In the genomic region with DNA sequence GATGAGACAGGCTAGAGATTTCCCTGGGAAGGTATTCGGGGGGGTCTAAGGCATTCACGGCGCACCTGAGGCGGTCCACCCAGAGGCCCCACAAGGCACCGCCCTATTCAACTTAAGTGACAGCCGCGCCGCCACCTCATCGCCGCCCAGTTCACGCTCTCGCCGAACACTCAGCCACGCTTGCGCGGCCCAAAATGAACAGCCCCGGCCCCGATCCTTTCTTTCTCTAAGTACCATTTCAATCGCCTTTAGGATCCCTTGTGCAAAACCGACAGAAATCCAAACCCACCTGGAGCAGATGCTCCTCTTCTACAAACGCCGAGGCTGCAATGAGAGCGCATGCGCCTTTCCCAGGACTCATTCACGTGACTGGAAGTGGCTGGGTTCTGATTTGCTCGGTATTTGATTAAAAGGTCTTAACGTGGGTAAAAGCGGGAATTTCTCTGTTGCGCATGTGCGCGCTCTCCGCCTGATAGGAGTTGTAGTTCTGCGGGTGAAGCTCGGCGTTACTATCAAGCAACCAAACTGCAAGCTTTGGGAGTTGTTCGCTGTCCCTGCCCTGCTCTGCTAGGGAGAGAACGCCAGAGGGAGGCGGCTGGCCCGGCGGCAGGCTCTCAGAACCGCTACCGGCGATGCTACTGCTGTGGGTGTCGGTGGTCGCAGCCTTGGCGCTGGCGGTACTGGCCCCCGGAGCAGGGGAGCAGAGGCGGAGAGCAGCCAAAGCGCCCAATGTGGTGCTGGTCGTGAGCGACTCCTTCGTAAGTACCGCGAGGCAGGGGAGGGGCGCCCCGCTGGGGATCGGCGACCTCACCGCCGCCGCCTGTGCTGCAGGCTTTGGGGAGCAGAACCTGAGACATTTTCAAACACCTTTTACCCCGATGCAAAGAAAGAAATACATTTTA, we compare ENCODE assay signal across 1 cellular context.
TF ChIP-seq lines count a peak whose summit lies in the region.

A gene with protein sequence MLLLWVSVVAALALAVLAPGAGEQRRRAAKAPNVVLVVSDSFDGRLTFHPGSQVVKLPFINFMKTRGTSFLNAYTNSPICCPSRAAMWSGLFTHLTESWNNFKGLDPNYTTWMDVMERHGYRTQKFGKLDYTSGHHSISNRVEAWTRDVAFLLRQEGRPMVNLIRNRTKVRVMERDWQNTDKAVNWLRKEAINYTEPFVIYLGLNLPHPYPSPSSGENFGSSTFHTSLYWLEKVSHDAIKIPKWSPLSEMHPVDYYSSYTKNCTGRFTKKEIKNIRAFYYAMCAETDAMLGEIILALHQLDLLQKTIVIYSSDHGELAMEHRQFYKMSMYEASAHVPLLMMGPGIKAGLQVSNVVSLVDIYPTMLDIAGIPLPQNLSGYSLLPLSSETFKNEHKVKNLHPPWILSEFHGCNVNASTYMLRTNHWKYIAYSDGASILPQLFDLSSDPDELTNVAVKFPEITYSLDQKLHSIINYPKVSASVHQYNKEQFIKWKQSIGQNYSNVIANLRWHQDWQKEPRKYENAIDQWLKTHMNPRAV (plus strand): TSS at position 455 of the 902 bp plus-strand sequence. CDS start 178 bp downstream, at position 633.
A gene (minus strand): TSS at position 331 of the 902 bp plus-strand sequence. CDS start 7,827 bp downstream, outside the sequence.

TF ChIP-seq in HEK293, 187 proteins besides CTCF, POLR2A, EP300 and RAD21 (continued from another document and continues in another):
- TF ChIP-seq, protein P1, sequence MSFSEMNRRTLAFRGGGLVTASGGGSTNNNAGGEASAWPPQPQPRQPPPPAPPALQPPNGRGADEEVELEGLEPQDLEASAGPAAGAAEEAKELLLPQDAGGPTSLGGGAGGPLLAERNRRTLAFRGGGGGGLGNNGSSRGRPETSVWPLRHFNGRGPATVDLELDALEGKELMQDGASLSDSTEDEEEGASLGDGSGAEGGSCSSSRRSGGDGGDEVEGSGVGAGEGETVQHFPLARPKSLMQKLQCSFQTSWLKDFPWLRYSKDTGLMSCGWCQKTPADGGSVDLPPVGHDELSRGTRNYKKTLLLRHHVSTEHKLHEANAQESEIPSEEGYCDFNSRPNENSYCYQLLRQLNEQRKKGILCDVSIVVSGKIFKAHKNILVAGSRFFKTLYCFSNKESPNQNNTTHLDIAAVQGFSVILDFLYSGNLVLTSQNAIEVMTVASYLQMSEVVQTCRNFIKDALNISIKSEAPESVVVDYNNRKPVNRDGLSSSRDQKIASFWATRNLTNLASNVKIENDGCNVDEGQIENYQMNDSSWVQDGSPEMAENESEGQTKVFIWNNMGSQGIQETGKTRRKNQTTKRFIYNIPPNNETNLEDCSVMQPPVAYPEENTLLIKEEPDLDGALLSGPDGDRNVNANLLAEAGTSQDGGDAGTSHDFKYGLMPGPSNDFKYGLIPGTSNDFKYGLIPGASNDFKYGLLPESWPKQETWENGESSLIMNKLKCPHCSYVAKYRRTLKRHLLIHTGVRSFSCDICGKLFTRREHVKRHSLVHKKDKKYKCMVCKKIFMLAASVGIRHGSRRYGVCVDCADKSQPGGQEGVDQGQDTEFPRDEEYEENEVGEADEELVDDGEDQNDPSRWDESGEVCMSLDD (tag by site-specific recombination; IDR thresholded peaks at IDR 0.05), result peak; percentile 73; the same call in 1 of the 2 replicates
- TF ChIP-seq ZNF701 (tag by site-specific recombination; IDR thresholded peaks at IDR 0.05) (no peak), ZNF10 (tag by site-specific recombination; IDR thresholded peaks at IDR 0.05) (peak; percentile 42; the same call in 1 of the 2 replicates), ZNF211 (tag by site-specific recombination; IDR thresholded peaks at IDR 0.05; ENCODE audit: low read depth) (no peak), ZNF292 (tag by site-specific recombination; IDR thresholded peaks at IDR 0.05; ENCODE audit: borderline replicate concordance, low read depth) (no peak), KLF8 (tag by site-specific recombination; IDR thresholded peaks at IDR 0.05) (peak; percentile 33; the same call in 1 of the 2 replicates), SP3 (tag by site-specific recombination; IDR thresholded peaks at IDR 0.05) (peak; percentile 69), ZBTB48 (tag by site-specific recombination; IDR thresholded peaks at IDR 0.05) (peak; percentile 94), SETDB1 (IDR thresholded peaks at IDR 0.05; ENCODE audit: insufficient read length, low read length) (peak; percentile 13), ZEB2 (tag by site-specific recombination; IDR thresholded peaks at IDR 0.05) (peak; percentile 58), FEZF1 (tag by site-specific recombination; IDR thresholded peaks at IDR 0.05) (peak; percentile 65), ZNF664 (tag by site-specific recombination; IDR thresholded peaks at IDR 0.05) (no peak), ZNF707 (tag by site-specific recombination; IDR thresholded peaks at IDR 0.05) (no peak), ZNF155 (tag by site-specific recombination; IDR thresholded peaks at IDR 0.05) (no peak), ZNF792 (tag by site-specific recombination; IDR thresholded peaks at IDR 0.05) (no peak), ZNF416 (tag by site-specific recombination; IDR thresholded peaks at IDR 0.05) (no peak), ZSCAN30 (tag by site-specific recombination; IDR thresholded peaks at IDR 0.05) (peak; percentile 76; the same call in 1 of the 2 replicates), ZNF670 (tag by site-specific recombination; IDR thresholded peaks at IDR 0.05; ENCODE audit: low read depth) (no peak), ZSCAN23 (tag by site-specific recombination; IDR thresholded peaks at IDR 0.05) (no peak), ZFHX2 (tag by site-specific recombination; conservative IDR thresholded peaks at IDR 0.05) (peak; percentile 56), ZNF138 (tag by site-specific recombination; IDR thresholded peaks at IDR 0.05; ENCODE audit: borderline replicate concordance) (no peak), ZNF660 (tag by site-specific recombination; IDR thresholded peaks at IDR 0.05) (0 out of 2 replicates have a peak, but pooled peaks have one; percentile 52), ZNF350 (tag by site-specific recombination; IDR thresholded peaks at IDR 0.05) (no peak), ZSCAN16 (tag by site-specific recombination; IDR thresholded peaks at IDR 0.05) (peak; percentile 44; the same call in 1 of the 2 replicates), ZNF558 (tag by site-specific recombination; IDR thresholded peaks at IDR 0.05) (no peak), ZNF610 (tag by site-specific recombination; IDR thresholded peaks at IDR 0.05; ENCODE audit: borderline replicate concordance) (0 out of 2 replicates have a peak, but pooled peaks have one; percentile 22), KLF7 (tag by site-specific recombination; IDR thresholded peaks at IDR 0.05; ENCODE audit: borderline replicate concordance) (peak; percentile 65), ZNF571 (tag by site-specific recombination; IDR thresholded peaks at IDR 0.05) (no peak), ZNF561 (tag by site-specific recombination; IDR thresholded peaks at IDR 0.05; ENCODE audit: borderline replicate concordance) (no peak; the same call in 1 of the 2 replicates)
- TF ChIP-seq, protein P2, sequence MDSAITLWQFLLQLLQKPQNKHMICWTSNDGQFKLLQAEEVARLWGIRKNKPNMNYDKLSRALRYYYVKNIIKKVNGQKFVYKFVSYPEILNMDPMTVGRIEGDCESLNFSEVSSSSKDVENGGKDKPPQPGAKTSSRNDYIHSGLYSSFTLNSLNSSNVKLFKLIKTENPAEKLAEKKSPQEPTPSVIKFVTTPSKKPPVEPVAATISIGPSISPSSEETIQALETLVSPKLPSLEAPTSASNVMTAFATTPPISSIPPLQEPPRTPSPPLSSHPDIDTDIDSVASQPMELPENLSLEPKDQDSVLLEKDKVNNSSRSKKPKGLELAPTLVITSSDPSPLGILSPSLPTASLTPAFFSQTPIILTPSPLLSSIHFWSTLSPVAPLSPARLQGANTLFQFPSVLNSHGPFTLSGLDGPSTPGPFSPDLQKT (IDR thresholded peaks at IDR 0.05; ENCODE audit: borderline replicate concordance, low read depth, low read length), result no peak
- TF ChIP-seq, protein P3, sequence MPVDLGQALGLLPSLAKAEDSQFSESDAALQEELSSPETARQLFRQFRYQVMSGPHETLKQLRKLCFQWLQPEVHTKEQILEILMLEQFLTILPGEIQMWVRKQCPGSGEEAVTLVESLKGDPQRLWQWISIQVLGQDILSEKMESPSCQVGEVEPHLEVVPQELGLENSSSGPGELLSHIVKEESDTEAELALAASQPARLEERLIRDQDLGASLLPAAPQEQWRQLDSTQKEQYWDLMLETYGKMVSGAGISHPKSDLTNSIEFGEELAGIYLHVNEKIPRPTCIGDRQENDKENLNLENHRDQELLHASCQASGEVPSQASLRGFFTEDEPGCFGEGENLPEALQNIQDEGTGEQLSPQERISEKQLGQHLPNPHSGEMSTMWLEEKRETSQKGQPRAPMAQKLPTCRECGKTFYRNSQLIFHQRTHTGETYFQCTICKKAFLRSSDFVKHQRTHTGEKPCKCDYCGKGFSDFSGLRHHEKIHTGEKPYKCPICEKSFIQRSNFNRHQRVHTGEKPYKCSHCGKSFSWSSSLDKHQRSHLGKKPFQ (tag by site-specific recombination; IDR thresholded peaks at IDR 0.05), result no peak
- TF ChIP-seq, protein P4, sequence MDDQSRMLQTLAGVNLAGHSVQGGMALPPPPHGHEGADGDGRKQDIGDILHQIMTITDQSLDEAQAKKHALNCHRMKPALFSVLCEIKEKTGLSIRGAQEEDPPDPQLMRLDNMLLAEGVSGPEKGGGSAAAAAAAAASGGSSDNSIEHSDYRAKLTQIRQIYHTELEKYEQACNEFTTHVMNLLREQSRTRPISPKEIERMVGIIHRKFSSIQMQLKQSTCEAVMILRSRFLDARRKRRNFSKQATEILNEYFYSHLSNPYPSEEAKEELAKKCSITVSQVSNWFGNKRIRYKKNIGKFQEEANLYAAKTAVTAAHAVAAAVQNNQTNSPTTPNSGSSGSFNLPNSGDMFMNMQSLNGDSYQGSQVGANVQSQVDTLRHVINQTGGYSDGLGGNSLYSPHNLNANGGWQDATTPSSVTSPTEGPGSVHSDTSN (CRISPR knock-in tag; IDR thresholded peaks at IDR 0.05), result no peak
- TF ChIP-seq, protein P5, sequence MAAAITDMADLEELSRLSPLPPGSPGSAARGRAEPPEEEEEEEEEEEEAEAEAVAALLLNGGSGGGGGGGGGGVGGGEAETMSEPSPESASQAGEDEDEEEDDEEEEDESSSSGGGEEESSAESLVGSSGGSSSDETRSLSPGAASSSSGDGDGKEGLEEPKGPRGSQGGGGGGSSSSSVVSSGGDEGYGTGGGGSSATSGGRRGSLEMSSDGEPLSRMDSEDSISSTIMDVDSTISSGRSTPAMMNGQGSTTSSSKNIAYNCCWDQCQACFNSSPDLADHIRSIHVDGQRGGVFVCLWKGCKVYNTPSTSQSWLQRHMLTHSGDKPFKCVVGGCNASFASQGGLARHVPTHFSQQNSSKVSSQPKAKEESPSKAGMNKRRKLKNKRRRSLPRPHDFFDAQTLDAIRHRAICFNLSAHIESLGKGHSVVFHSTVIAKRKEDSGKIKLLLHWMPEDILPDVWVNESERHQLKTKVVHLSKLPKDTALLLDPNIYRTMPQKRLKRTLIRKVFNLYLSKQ (tag by site-specific recombination; IDR thresholded peaks at IDR 0.05; ENCODE audit: borderline replicate concordance), result no peak
- TF ChIP-seq, protein P6, sequence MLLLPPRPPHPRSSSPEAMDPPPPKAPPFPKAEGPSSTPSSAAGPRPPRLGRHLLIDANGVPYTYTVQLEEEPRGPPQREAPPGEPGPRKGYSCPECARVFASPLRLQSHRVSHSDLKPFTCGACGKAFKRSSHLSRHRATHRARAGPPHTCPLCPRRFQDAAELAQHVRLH (tag by site-specific recombination; IDR thresholded peaks at IDR 0.05), result peak; percentile 76
- TF ChIP-seq, protein P7, sequence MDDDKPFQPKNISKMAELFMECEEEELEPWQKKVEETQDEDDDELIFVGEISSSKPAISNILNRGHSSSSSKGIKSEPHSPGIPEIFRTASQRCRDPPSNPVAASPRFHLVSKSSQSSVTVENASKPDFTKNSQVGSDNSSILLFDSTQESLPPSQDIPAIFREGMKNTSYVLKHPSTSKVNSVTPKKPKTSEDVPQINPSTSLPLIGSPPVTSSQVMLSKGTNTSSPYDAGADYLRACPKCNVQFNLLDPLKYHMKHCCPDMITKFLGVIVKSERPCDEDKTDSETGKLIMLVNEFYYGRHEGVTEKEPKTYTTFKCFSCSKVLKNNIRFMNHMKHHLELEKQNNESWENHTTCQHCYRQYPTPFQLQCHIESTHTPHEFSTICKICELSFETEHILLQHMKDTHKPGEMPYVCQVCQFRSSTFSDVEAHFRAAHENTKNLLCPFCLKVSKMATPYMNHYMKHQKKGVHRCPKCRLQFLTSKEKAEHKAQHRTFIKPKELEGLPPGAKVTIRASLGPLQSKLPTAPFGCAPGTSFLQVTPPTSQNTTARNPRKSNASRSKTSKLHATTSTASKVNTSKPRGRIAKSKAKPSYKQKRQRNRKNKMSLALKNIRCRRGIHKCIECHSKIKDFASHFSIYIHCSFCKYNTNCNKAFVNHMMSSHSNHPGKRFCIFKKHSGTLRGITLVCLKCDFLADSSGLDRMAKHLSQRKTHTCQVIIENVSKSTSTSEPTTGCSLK (tag by site-specific recombination; IDR thresholded peaks at IDR 0.05), result no peak
- TF ChIP-seq, protein P8, sequence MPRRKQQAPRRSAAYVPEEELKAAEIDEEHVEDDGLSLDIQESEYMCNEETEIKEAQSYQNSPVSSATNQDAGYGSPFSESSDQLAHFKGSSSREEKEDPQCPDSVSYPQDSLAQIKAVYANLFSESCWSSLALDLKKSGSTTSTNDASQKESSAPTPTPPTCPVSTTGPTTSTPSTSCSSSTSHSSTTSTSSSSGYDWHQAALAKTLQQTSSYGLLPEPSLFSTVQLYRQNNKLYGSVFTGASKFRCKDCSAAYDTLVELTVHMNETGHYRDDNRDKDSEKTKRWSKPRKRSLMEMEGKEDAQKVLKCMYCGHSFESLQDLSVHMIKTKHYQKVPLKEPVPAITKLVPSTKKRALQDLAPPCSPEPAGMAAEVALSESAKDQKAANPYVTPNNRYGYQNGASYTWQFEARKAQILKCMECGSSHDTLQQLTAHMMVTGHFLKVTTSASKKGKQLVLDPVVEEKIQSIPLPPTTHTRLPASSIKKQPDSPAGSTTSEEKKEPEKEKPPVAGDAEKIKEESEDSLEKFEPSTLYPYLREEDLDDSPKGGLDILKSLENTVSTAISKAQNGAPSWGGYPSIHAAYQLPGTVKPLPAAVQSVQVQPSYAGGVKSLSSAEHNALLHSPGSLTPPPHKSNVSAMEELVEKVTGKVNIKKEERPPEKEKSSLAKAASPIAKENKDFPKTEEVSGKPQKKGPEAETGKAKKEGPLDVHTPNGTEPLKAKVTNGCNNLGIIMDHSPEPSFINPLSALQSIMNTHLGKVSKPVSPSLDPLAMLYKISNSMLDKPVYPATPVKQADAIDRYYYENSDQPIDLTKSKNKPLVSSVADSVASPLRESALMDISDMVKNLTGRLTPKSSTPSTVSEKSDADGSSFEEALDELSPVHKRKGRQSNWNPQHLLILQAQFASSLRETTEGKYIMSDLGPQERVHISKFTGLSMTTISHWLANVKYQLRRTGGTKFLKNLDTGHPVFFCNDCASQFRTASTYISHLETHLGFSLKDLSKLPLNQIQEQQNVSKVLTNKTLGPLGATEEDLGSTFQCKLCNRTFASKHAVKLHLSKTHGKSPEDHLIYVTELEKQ (tag by site-specific recombination; IDR thresholded peaks at IDR 0.05; ENCODE audit: borderline replicate concordance), result no peak
